ENCODE assay signal across 27 cellular contexts in genomic region chr3:69651765-69652164, GRCh38.
"Had no signal": no experiment of that assay in that cellular context is flagged by ENCODE, and none has a peak within 500 bp of the region (broad histone marks: within the 10 kb centered on the region; RNA-seq: fewer than 3 reads in every experiment).

No MANE protein-coding gene starts in this region.

- H3K4me1 ChIP-seq: testis, transverse colon, uterus had no signal

- H3K27me3 ChIP-seq: stomach, suprapubic skin, testis, thyroid gland, tibial artery, tibial nerve, transverse colon, upper lobe of left lung, upper lobe of right lung, uterus, vagina had no signal

- H3K27ac Mint-ChIP-seq: stimulated activated effector memory CD8-positive, alpha-beta T cell treated with anti-CD3 and anti-CD28 coated beads, Interleukin-12 subunit alpha, Interleukin-12 subunit beta, amount 100 ng/mL, for 72 hours; stimulated activated memory B cell treated with anti-CD40 and anti-IgM and Interleukin-4, amounts not matched to agents 10 μg/mL and 1 μg/mL and 100 μg/mL, for 72 hours; stimulated activated naive B cell treated with anti-CD40 and anti-IgM and Interleukin-4, amounts not matched to agents 10 μg/mL and 1 μg/mL and 100 μg/mL, for 72 hours; stimulated activated naive CD8-positive, alpha-beta T cell treated with anti-CD3 and anti-CD28 coated beads, Interleukin-15, Interleukin-2, amounts not matched to agents 100 ng/mL and 50 ng/mL, for 24 hours; type B pancreatic cell had no signal

- H3K27ac ChIP-seq: stomach, suprapubic skin, testis, thoracic aorta, thyroid gland, tibial artery, tibial nerve, transverse colon, upper lobe of left lung, upper lobe of right lung, uterus, vagina had no signal

- H3K36me3 Mint-ChIP-seq: stimulated activated effector memory CD8-positive, alpha-beta T cell treated with anti-CD3 and anti-CD28 coated beads, Interleukin-12 subunit alpha, Interleukin-12 subunit beta, amount 100 ng/mL, for 72 hours; stimulated activated memory B cell treated with anti-CD40 and anti-IgM and Interleukin-4, amounts not matched to agents 10 μg/mL and 1 μg/mL and 100 μg/mL, for 72 hours; stimulated activated naive B cell treated with anti-CD40 and anti-IgM and Interleukin-4, amounts not matched to agents 10 μg/mL and 1 μg/mL and 100 μg/mL, for 72 hours; type B pancreatic cell had no signal

- DNase-seq: stimulated activated CD4-positive, alpha-beta T cell treated with anti-CD3 and anti-CD28 coated beads, Interleukin-2, amount 100 ng/mL, for 48 hours; stimulated activated CD4-positive, alpha-beta T cell treated with anti-CD3 and anti-CD28 coated beads, Interleukin-4, amount 100 ng/mL, for 1 hour; stimulated activated CD4-positive, alpha-beta T cell treated with anti-CD3 and anti-CD28 coated beads, Interleukin-4, amount 100 ng/mL, for 24 hours; stimulated activated CD4-positive, alpha-beta T cell treated with anti-CD3 and anti-CD28 coated beads, Interleukin-4, amount 100 ng/mL, for 4 hours; stimulated activated CD8-positive, alpha-beta memory T cell treated with anti-CD3 and anti-CD28 coated beads, Interleukin-4, amount 100 ng/mL, for 48 hours; stimulated activated naive B cell treated with anti-CD40 and anti-IgM and Interleukin-4, amounts not matched to agents 10 μg/mL and 1 μg/mL and 100 μg/mL, for 72 hours; stimulated activated naive CD4-positive, alpha-beta T cell; stimulated activated naive CD4-positive, alpha-beta T cell treated with Interleukin-2 at 50 U/mL for 16 hours; stimulated activated naive CD8-positive, alpha-beta T cell treated with anti-CD3 and anti-CD28 coated beads, Interleukin-15, amount 100 ng/mL, for 72 hours; stimulated activated naive CD8-positive, alpha-beta T cell treated with anti-CD3 and anti-CD28 coated beads, Interleukin-15, Interleukin-2, amounts not matched to agents 100 U/mL and 50 U/mL, for 24 hours; stomach; substantia nigra; testis; thyroid gland; tibial artery; transverse colon; upper lobe of left lung; upper lobe of right lung; uterus had no signal

- H3K27me3 Mint-ChIP-seq: stimulated activated memory B cell treated with anti-CD40 and anti-IgM and Interleukin-4, amounts not matched to agents 10 μg/mL and 1 μg/mL and 100 μg/mL, for 72 hours; stimulated activated naive B cell treated with anti-CD40 and anti-IgM and Interleukin-4, amounts not matched to agents 10 μg/mL and 1 μg/mL and 100 μg/mL, for 72 hours; stimulated activated naive CD8-positive, alpha-beta T cell treated with anti-CD3 and anti-CD28 coated beads, Interleukin-15, amount 100 ng/mL, for 72 hours had no signal

- H3K36me3 ChIP-seq: stomach, suprapubic skin, thoracic aorta, thyroid gland, tibial artery, tibial nerve, transverse colon, upper lobe of left lung, upper lobe of right lung, uterus, vagina had no signal

- H3K4me1 Mint-ChIP-seq: stimulated activated effector memory CD8-positive, alpha-beta T cell treated with anti-CD3 and anti-CD28 coated beads, Interleukin-12 subunit alpha, Interleukin-12 subunit beta, amount 100 ng/mL, for 72 hours; stimulated activated memory B cell treated with anti-CD40 and anti-IgM and Interleukin-4, amounts not matched to agents 10 μg/mL and 1 μg/mL and 100 μg/mL, for 72 hours; stimulated activated naive B cell treated with anti-CD40 and anti-IgM and Interleukin-4, amounts not matched to agents 10 μg/mL and 1 μg/mL and 100 μg/mL, for 72 hours; stimulated activated naive CD8-positive, alpha-beta T cell treated with anti-CD3 and anti-CD28 coated beads, Interleukin-15, amount 100 ng/mL, for 72 hours had no signal

- H3K4me3 Mint-ChIP-seq: stimulated activated effector memory CD8-positive, alpha-beta T cell treated with anti-CD3 and anti-CD28 coated beads, Interleukin-12 subunit alpha, Interleukin-12 subunit beta, amount 100 ng/mL, for 72 hours; stimulated activated memory B cell treated with anti-CD40 and anti-IgM and Interleukin-4, amounts not matched to agents 10 μg/mL and 1 μg/mL and 100 μg/mL, for 72 hours; stimulated activated naive B cell treated with anti-CD40 and anti-IgM and Interleukin-4, amounts not matched to agents 10 μg/mL and 1 μg/mL and 100 μg/mL, for 72 hours; stimulated activated naive CD8-positive, alpha-beta T cell treated with anti-CD3 and anti-CD28 coated beads, Interleukin-15, amount 100 ng/mL, for 72 hours; stimulated activated naive CD8-positive, alpha-beta T cell treated with anti-CD3 and anti-CD28 coated beads, Interleukin-15, Interleukin-2, amounts not matched to agents 100 ng/mL and 50 ng/mL, for 24 hours; type B pancreatic cell had no signal

- H3K9me3 Mint-ChIP-seq: stimulated activated memory B cell treated with anti-CD40 and anti-IgM and Interleukin-4, amounts not matched to agents 10 μg/mL and 1 μg/mL and 100 μg/mL, for 72 hours; stimulated activated naive B cell treated with anti-CD40 and anti-IgM and Interleukin-4, amounts not matched to agents 10 μg/mL and 1 μg/mL and 100 μg/mL, for 72 hours; stimulated activated naive CD8-positive, alpha-beta T cell treated with anti-CD3 and anti-CD28 coated beads, Interleukin-15, amount 100 ng/mL, for 72 hours; stimulated activated naive CD8-positive, alpha-beta T cell treated with anti-CD3 and anti-CD28 coated beads, Interleukin-15, Interleukin-2, amounts not matched to agents 100 ng/mL and 50 ng/mL, for 24 hours; type B pancreatic cell had no signal

- H3K9me3 ChIP-seq: stomach, suprapubic skin, testis, thoracic aorta, thyroid gland, tibial artery, tibial nerve, transverse colon, upper lobe of left lung, upper lobe of right lung, uterus, vagina had no signal

- H3K4me3 ChIP-seq: stomach, suprapubic skin, testis, thoracic aorta, thyroid gland, tibial artery, tibial nerve, transverse colon, upper lobe of left lung, upper lobe of right lung, uterus, vagina had no signal
